In genomic region chr7:50431906-50432305, GRCh38 we compare ENCODE assay signal across 11 cellular contexts.
"Had no signal": no experiment of that assay in that cellular context is flagged by ENCODE, and none has a peak within 500 bp of the region (broad histone marks: within the 10 kb centered on the region; RNA-seq: fewer than 3 reads in every experiment).

No MANE protein-coding gene starts in this region.

- DNase-seq: GM23248, GOT3, H7, H9, HCEC 1CT, HFFc6 had no signal

- H3K27ac ChIP-seq: GM23248 had no signal

- FAIRE-seq: H1, H54 had no signal

- H3K4me2 ChIP-seq: GM23338 had no signal

- H3K9me3 Mint-ChIP-seq: GM23338, H9, HFFc6 had no signal

- H3K4me3 ChIP-seq: GM23248, GM23338, HAP-1 had no signal

- H3K36me3 ChIP-seq: HAP-1 had no signal

- ATAC-seq: GM23338, HCT116 had no signal

- H2AFZ ChIP-seq: GM23248, GM23338 had no signal

- H3K27ac Mint-ChIP-seq: H9, HFFc6 had no signal

- H3K9ac ChIP-seq: GM23248 had no signal

- H3K9me3 ChIP-seq: HAP-1 had no signal

- H3K4me3 Mint-ChIP-seq: GM23338, H9, HFFc6 had no signal
